19 cellular contexts compared by ENCODE assay signal in genomic region chr22:28743852-28744251, GRCh38. TPM values are rescaled to one million over a fixed set of nuclear protein-coding genes. Genes with fewer than 3 reads are reported as not detected.
DNase-seq lines count a peak whose midpoint lies in the region; ATAC-seq and TF ChIP-seq lines count a peak whose summit lies in the region.
"Had no signal": no experiment of that assay in that cellular context is flagged by ENCODE, and none has a peak within 500 bp of the region (broad histone marks: within the 10 kb centered on the region; RNA-seq: fewer than 3 reads in every experiment).

No MANE protein-coding gene starts in this region.

- intact Hi-C loops in Calu3 (cut with micrococcal nuclease; ENCODE audit: unreplicated experiment), result loop anchor here (5.0 kb wide), 1 partner anchor 83 kb away; no protein-coding TSS in a partner anchor

- BruUV-seq in Calu3 (replicated peaks; lab: Mats Ljungman, UMichigan), result no TSS peak

- no peak for DNase-seq in CD4-positive, CD25-positive, alpha-beta regulatory T cell
- DNase-seq in Calu3 (no peak), WTC11 (ENCODE audit: low spot score) (no peak), kidney tubule cell (ENCODE audit: low spot score) (peak; percentile 13)
- DNase-seq: activated naive CD4-positive, alpha-beta T cell; body of pancreas; DMS 273 treated with DMSO at 0.1 percent for 48 hours; foreskin melanocyte; NCI-H187; NCI-H446 treated with DMSO at 0.1 percent for 48 hours; SIG-M5; small intestine; T1000; thyroid gland had no signal

- H3K4me1 Mint-ChIP-seq in CD4-positive, CD25-positive, alpha-beta regulatory T cell, result peaks cover 7 to 37% (median 21%) of the 10 kb centered on the region in 4 donors
- H3K4me1 Mint-ChIP-seq in Calu3 (ENCODE audit: low read depth, unreplicated experiment), result peaks cover 23% of the 10 kb centered on the region
- peaks cover 30% of the 10 kb centered on the region for H3K4me1 Mint-ChIP-seq in WTC11

- peaks cover 14% of the 10 kb centered on the region for H3K4me1 ChIP-seq in CD4-positive, CD25-positive, alpha-beta regulatory T cell (ENCODE audit: control insufficient read depth, insufficient read depth, low read length, poor library complexity, severe bottlenecking)

- H3K36me3 Mint-ChIP-seq in CD4-positive, CD25-positive, alpha-beta regulatory T cell, result peaks cover 18% of the 10 kb centered on the region
- H3K36me3 Mint-ChIP-seq in Calu3 (ENCODE audit: insufficient read depth, unreplicated experiment), result peaks cover 43% of the 10 kb centered on the region
- peaks cover 43% of the 10 kb centered on the region for H3K36me3 Mint-ChIP-seq in WTC11

- H3K27ac ChIP-seq in CD4-positive, CD25-positive, alpha-beta regulatory T cell (ENCODE audit: insufficient read depth, low read length, poor library complexity, severe bottlenecking), result no peak overlapping the region

- no peaks in the 10 kb centered on the region for H3K27me3 ChIP-seq in CD4-positive, CD25-positive, alpha-beta regulatory T cell (ENCODE audit: control insufficient read depth, insufficient read depth, low read length)
- H3K27me3 ChIP-seq: body of pancreas, thyroid gland had no signal

- H3K27me3 Mint-ChIP-seq in CD4-positive, CD25-positive, alpha-beta regulatory T cell, result no peaks in the 10 kb centered on the region
- no peaks in the 10 kb centered on the region for H3K27me3 Mint-ChIP-seq in Calu3 (ENCODE audit: unreplicated experiment)
- H3K27me3 Mint-ChIP-seq in WTC11 (ENCODE audit: low read depth), result no peaks in the 10 kb centered on the region
- H3K27me3 Mint-ChIP-seq: B cell had no signal

- peaks cover 27% of the 10 kb centered on the region for H3K36me3 ChIP-seq in CD4-positive, CD25-positive, alpha-beta regulatory T cell (ENCODE audit: control insufficient read depth, insufficient read depth, low read length)

- no peak overlapping the region for H3K27ac Mint-ChIP-seq in CD4-positive, CD25-positive, alpha-beta regulatory T cell
- peak overlapping the region; percentile 66 for H3K27ac Mint-ChIP-seq in Calu3 (ENCODE audit: unreplicated experiment)
- H3K27ac Mint-ChIP-seq in WTC11, result no peak overlapping the region

- CTCF ChIA-PET in Calu3 (lab: Charles Lee), result no interaction called here
- CTCF ChIA-PET in WTC11 (lab: Charles Lee), result interaction anchor here (1.1 kb wide), 1 partner anchor 17 kb away, joined by 3 read pairs; no protein-coding TSS in a partner anchor

- no peak overlapping the region for H3K4me3 ChIP-seq in CD4-positive, CD25-positive, alpha-beta regulatory T cell (ENCODE audit: low read depth, low read length)
- H3K4me3 ChIP-seq: body of pancreas, coronary artery, thyroid gland had no signal

- POLR2A ChIA-PET in WTC11 (lab: Charles Lee), result no interaction called here

- TF ChIP-seq CTCF in Calu3 (IDR thresholded peaks at IDR 0.05; ENCODE audit: unreplicated experiment), result no peak
- TF ChIP-seq CTCF in WTC11 (IDR thresholded peaks at IDR 0.05), result no peak

- peak overlapping the region; percentile 8 to 95 (median 73) for H3K4me3 Mint-ChIP-seq in CD4-positive, CD25-positive, alpha-beta regulatory T cell
- peak overlapping the region; percentile 90 for H3K4me3 Mint-ChIP-seq in Calu3 (ENCODE audit: low read depth, unreplicated experiment)
- H3K4me3 Mint-ChIP-seq in WTC11, result peak overlapping the region; percentile 87

- no peak for ATAC-seq in CD4-positive, CD25-positive, alpha-beta regulatory T cell (ENCODE audit: low read depth in 2 of 2)
- ATAC-seq in WTC11, result no peak
- no peak for ATAC-seq in HG03439 (IDR thresholded peaks at IDR 0.05; ENCODE audit: unreplicated experiment)
- ATAC-seq in GM21381 (IDR thresholded peaks at IDR 0.05; ENCODE audit: unreplicated experiment), result no peak
- no peak for ATAC-seq in GM19463 (IDR thresholded peaks at IDR 0.05; ENCODE audit: unreplicated experiment)
- ATAC-seq: body of pancreas had no signal

- no peaks in the 10 kb centered on the region for H3K9me3 ChIP-seq in CD4-positive, CD25-positive, alpha-beta regulatory T cell (ENCODE audit: control insufficient read depth in 2 of 2, low read length in 2 of 2)
- H3K9me3 ChIP-seq: body of pancreas, thyroid gland had no signal

- no peaks in the 10 kb centered on the region for H3K9me3 Mint-ChIP-seq in CD4-positive, CD25-positive, alpha-beta regulatory T cell
- no peaks in the 10 kb centered on the region for H3K9me3 Mint-ChIP-seq in Calu3 (ENCODE audit: low read depth, unreplicated experiment)
- H3K9me3 Mint-ChIP-seq in WTC11, result no peaks in the 10 kb centered on the region

TF ChIP-seq in WTC11, 78 proteins besides CTCF, POLR2A, EP300 and RAD21 (continues in another document):
- TF ChIP-seq, protein P1, sequence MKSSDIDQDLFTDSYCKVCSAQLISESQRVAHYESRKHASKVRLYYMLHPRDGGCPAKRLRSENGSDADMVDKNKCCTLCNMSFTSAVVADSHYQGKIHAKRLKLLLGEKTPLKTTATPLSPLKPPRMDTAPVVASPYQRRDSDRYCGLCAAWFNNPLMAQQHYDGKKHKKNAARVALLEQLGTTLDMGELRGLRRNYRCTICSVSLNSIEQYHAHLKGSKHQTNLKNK (CRISPR knock-in tag; IDR thresholded peaks at IDR 0.05), result no peak
- no peak for TF ChIP-seq SOX15 (CRISPR knock-in tag; IDR thresholded peaks at IDR 0.05)
- TF ChIP-seq NR1H2 (CRISPR knock-in tag; IDR thresholded peaks at IDR 0.05), result no peak
- TF ChIP-seq GTF2I (CRISPR knock-in tag; conservative IDR thresholded peaks at IDR 0.05), result no peak
- TF ChIP-seq, protein P2, sequence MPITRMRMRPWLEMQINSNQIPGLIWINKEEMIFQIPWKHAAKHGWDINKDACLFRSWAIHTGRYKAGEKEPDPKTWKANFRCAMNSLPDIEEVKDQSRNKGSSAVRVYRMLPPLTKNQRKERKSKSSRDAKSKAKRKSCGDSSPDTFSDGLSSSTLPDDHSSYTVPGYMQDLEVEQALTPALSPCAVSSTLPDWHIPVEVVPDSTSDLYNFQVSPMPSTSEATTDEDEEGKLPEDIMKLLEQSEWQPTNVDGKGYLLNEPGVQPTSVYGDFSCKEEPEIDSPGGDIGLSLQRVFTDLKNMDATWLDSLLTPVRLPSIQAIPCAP (CRISPR knock-in tag; IDR thresholded peaks at IDR 0.05), result no peak
- no peak for TF ChIP-seq ERG (CRISPR knock-in tag; IDR thresholded peaks at IDR 0.05)
- TF ChIP-seq NFE2L1 (CRISPR knock-in tag; IDR thresholded peaks at IDR 0.05), result no peak
- no peak for TF ChIP-seq E2F1 (CRISPR knock-in tag; IDR thresholded peaks at IDR 0.05)
- TF ChIP-seq ETV6 (CRISPR knock-in tag; IDR thresholded peaks at IDR 0.05), result no peak
- TF ChIP-seq JAZF1 (CRISPR knock-in tag; IDR thresholded peaks at IDR 0.05), result no peak
- TF ChIP-seq KAT7 (CRISPR knock-in tag; IDR thresholded peaks at IDR 0.05; ENCODE audit: borderline replicate concordance), result no peak
- no peak for TF ChIP-seq GRHL2 (CRISPR knock-in tag; IDR thresholded peaks at IDR 0.05; ENCODE audit: insufficient replicate concordance, severe bottlenecking)
- no peak for TF ChIP-seq NFATC4 (CRISPR knock-in tag; IDR thresholded peaks at IDR 0.05)
- TF ChIP-seq, protein P3, sequence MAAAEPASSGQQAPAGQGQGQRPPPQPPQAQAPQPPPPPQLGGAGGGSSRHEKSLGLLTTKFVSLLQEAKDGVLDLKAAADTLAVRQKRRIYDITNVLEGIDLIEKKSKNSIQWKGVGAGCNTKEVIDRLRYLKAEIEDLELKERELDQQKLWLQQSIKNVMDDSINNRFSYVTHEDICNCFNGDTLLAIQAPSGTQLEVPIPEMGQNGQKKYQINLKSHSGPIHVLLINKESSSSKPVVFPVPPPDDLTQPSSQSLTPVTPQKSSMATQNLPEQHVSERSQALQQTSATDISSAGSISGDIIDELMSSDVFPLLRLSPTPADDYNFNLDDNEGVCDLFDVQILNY (CRISPR knock-in tag; IDR thresholded peaks at IDR 0.05), result no peak

RNA-seq across cellular contexts. Expression of gene HSCB, which starts 2.0 kb away (rescaled TPM):
- total RNA-seq in CD4-positive, CD25-positive, alpha-beta regulatory T cell, result 4.9 TPM
- polyA plus RNA-seq in CD4-positive, CD25-positive, alpha-beta regulatory T cell, result 10 to 100 TPM in 2 of 4 donors, 1 to 10 TPM in 2; 8.7 to 12.0 (median 10.7) TPM
- total RNA-seq in Calu3 (2022), result 15.7 and 16.5 TPM in 2 replicates
- 17.1 to 19.2 TPM (median 17.1 TPM) in 3 replicates for total RNA-seq in WTC11 (2021)

RNA-seq across cellular contexts. Expression of gene CHEK2, which starts 2.2 kb away (rescaled TPM):
- 8.9 TPM for total RNA-seq in CD4-positive, CD25-positive, alpha-beta regulatory T cell
- 10 to 100 TPM in 2 of 4 donors, 1 to 10 TPM in 2; 6.9 to 11.8 (median 9.2) TPM for polyA plus RNA-seq in CD4-positive, CD25-positive, alpha-beta regulatory T cell
- total RNA-seq in Calu3 (2022), result 27.0 and 35.7 TPM in 2 replicates
- 120 to 126 TPM (median 124 TPM) in 3 replicates for total RNA-seq in WTC11 (2021)

RNA-seq across cellular contexts. Expression of gene CCDC117, which starts 28.6 kb away (rescaled TPM):
- 25.2 TPM for total RNA-seq in CD4-positive, CD25-positive, alpha-beta regulatory T cell
- 10 to 100 TPM; 14.7 to 20.3 (median 15.9) TPM for polyA plus RNA-seq in CD4-positive, CD25-positive, alpha-beta regulatory T cell
- total RNA-seq in Calu3 (2022) (25.4 and 27.0 TPM in 2 replicates), WTC11 (2021) (39.0 to 47.4 TPM (median 46.9 TPM) in 3 replicates)

RNA-seq across cellular contexts. Expression of gene XBP1, which starts 56.5 kb away (rescaled TPM):
- 139 TPM for total RNA-seq in CD4-positive, CD25-positive, alpha-beta regulatory T cell
- polyA plus RNA-seq in CD4-positive, CD25-positive, alpha-beta regulatory T cell, result 100 to 1,000 TPM; 127 to 218 (median 158) TPM
- total RNA-seq in Calu3 (2022), result 179 and 192 TPM in 2 replicates
- 104 to 127 TPM (median 107 TPM) in 3 replicates for total RNA-seq in WTC11 (2021)
